13 cellular contexts compared by ENCODE assay signal in the genomic region with DNA sequence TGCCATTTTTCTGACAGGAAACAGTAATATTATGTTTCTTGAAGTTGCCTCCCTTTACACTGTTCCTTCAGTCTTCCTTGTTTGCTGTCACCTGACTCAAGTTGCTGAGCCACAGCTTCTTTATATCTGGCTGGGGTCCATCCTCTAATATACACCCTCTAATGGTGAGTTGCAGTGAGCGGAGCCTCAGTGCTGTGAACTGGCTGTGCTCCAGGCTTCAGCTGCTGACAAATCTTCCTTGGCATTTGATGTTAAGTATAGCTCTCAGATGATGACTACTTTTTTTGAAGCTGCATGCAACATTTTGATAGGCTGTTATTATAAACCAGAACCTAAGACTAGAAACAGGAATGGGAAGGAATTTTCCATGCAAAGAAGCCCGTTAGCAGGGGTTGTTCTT.
DNase-seq lines count a peak whose midpoint lies in the region; ATAC-seq and TF ChIP-seq lines count a peak whose summit lies in the region.
"Had no signal": no experiment of that assay in that cellular context is flagged by ENCODE, and none has a peak within 500 bp of the region (broad histone marks: within the 10 kb centered on the region; RNA-seq: fewer than 3 reads in every experiment).

No MANE protein-coding gene starts in this region.

- 16 to 24% methylated on average over 2 of the region's 2 CpGs for WGBS in gastroesophageal sphincter (ENCODE audit: low coverage in 1 of 2), 2 donors
- 69 to 79% methylated on average over 2 of the region's 2 CpGs for WGBS in sigmoid colon, 2 donors

- no peak for TF ChIP-seq EP300 in gastroesophageal sphincter (IDR thresholded peaks at IDR 0.05)
- TF ChIP-seq EP300 in sigmoid colon (IDR thresholded peaks at IDR 0.05), result no peak

- H3K9me3 Mint-ChIP-seq in WTC11, result no peaks in the 10 kb centered on the region

- H3K27ac ChIP-seq in gastroesophageal sphincter (peak overlapping the region; percentile 18 to 69 (median 63)), sigmoid colon (peak overlapping the region in 2 of 4 donors; percentile 48 to 61)
- H3K27ac ChIP-seq: A549, ascending aorta had no signal

- H3K36me3 ChIP-seq in gastroesophageal sphincter, result no peaks in the 10 kb centered on the region
- no peaks in the 10 kb centered on the region for H3K36me3 ChIP-seq in sigmoid colon
- H3K36me3 ChIP-seq: ascending aorta had no signal

- ATAC-seq in WTC11 (peak; percentile 80), gastroesophageal sphincter (peak; percentile 90)
- ATAC-seq: A549 had no signal

- no peaks in the 10 kb centered on the region for H3K36me3 Mint-ChIP-seq in WTC11

- intact Hi-C loops in sigmoid colon (cut with DNase I), result no loop called here

- no peaks in the 10 kb centered on the region for H3K27me3 Mint-ChIP-seq in WTC11 (ENCODE audit: low read depth)

- TF ChIP-seq CTCF in WTC11 (IDR thresholded peaks at IDR 0.05) (no peak), gastroesophageal sphincter (IDR thresholded peaks at IDR 0.05) (peak in 1 of 4 experiments; percentile 10), sigmoid colon (IDR thresholded peaks at IDR 0.05) (no peak)

- no peaks in the 10 kb centered on the region for H3K27me3 ChIP-seq in gastroesophageal sphincter
- no peaks in the 10 kb centered on the region for H3K27me3 ChIP-seq in sigmoid colon
- H3K27me3 ChIP-seq: ascending aorta had no signal

- DNase-seq in NCI-H1436 (lab: John Stamatoyannopoulos, UW), result peak; percentile 37
- DNase-seq in NCI-H1436 treated with DMSO at 0.1 percent for 48 hours (lab: John Stamatoyannopoulos, UW), result no peak
- DNase-seq in WTC11 (ENCODE audit: low spot score), result no peak
- peak; percentile 63 for DNase-seq in sigmoid colon
- DNase-seq in NCI-H187 (lab: John Stamatoyannopoulos, UW), result no peak
- DNase-seq in ecto neural progenitor cell (ENCODE audit: low spot score), result no peak
- no peak for DNase-seq in NCI-H748 (lab: John Stamatoyannopoulos, UW; ENCODE audit: unreplicated experiment)
- DNase-seq: foreskin fibroblast, H7 had no signal

- CTCF ChIA-PET in WTC11 (lab: Charles Lee), result no interaction called here

- H3K9me3 ChIP-seq in gastroesophageal sphincter (no peaks in the 10 kb centered on the region), sigmoid colon (no peaks in the 10 kb centered on the region)
- H3K9me3 ChIP-seq: A549, ascending aorta had no signal

- TF ChIP-seq POLR2A in gastroesophageal sphincter (IDR thresholded peaks at IDR 0.05) (no peak), sigmoid colon (IDR thresholded peaks at IDR 0.05) (no peak)

- peaks cover 0 to 21% (median 0%) of the 10 kb centered on the region in 3 donors for H3K4me1 ChIP-seq in gastroesophageal sphincter
- H3K4me1 ChIP-seq in sigmoid colon, result peaks cover 0 to 16% (median 15%) of the 10 kb centered on the region in 4 donors
- H3K4me1 ChIP-seq: A549, ascending aorta had no signal

- no peak overlapping the region for H3K4me3 ChIP-seq in gastroesophageal sphincter
- H3K4me3 ChIP-seq in sigmoid colon, result no peak overlapping the region
- H3K4me3 ChIP-seq: A549, ascending aorta, lung had no signal

- H3K4me3 Mint-ChIP-seq in WTC11, result no peak overlapping the region

- H3K4me1 Mint-ChIP-seq in WTC11, result peaks cover 23% of the 10 kb centered on the region

- POLR2A ChIA-PET in WTC11 (lab: Charles Lee), result no interaction called here

- no peak overlapping the region for H3K27ac Mint-ChIP-seq in WTC11

TF ChIP-seq in WTC11, 78 proteins besides CTCF, POLR2A, EP300 and RAD21:
- TF ChIP-seq ZNF317 (CRISPR knock-in tag; IDR thresholded peaks at IDR 0.05; ENCODE audit: borderline replicate concordance, low read depth), result no peak
- TF ChIP-seq FOXJ3 (CRISPR knock-in tag; IDR thresholded peaks at IDR 0.05; ENCODE audit: borderline replicate concordance), result no peak
- TF ChIP-seq, protein P1, sequence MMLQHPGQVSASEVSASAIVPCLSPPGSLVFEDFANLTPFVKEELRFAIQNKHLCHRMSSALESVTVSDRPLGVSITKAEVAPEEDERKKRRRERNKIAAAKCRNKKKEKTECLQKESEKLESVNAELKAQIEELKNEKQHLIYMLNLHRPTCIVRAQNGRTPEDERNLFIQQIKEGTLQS (CRISPR knock-in tag; conservative IDR thresholded peaks at IDR 0.05), result no peak
- no peak for TF ChIP-seq CBFB (CRISPR knock-in tag; IDR thresholded peaks at IDR 0.05; ENCODE audit: low read depth)
- TF ChIP-seq, protein P2, sequence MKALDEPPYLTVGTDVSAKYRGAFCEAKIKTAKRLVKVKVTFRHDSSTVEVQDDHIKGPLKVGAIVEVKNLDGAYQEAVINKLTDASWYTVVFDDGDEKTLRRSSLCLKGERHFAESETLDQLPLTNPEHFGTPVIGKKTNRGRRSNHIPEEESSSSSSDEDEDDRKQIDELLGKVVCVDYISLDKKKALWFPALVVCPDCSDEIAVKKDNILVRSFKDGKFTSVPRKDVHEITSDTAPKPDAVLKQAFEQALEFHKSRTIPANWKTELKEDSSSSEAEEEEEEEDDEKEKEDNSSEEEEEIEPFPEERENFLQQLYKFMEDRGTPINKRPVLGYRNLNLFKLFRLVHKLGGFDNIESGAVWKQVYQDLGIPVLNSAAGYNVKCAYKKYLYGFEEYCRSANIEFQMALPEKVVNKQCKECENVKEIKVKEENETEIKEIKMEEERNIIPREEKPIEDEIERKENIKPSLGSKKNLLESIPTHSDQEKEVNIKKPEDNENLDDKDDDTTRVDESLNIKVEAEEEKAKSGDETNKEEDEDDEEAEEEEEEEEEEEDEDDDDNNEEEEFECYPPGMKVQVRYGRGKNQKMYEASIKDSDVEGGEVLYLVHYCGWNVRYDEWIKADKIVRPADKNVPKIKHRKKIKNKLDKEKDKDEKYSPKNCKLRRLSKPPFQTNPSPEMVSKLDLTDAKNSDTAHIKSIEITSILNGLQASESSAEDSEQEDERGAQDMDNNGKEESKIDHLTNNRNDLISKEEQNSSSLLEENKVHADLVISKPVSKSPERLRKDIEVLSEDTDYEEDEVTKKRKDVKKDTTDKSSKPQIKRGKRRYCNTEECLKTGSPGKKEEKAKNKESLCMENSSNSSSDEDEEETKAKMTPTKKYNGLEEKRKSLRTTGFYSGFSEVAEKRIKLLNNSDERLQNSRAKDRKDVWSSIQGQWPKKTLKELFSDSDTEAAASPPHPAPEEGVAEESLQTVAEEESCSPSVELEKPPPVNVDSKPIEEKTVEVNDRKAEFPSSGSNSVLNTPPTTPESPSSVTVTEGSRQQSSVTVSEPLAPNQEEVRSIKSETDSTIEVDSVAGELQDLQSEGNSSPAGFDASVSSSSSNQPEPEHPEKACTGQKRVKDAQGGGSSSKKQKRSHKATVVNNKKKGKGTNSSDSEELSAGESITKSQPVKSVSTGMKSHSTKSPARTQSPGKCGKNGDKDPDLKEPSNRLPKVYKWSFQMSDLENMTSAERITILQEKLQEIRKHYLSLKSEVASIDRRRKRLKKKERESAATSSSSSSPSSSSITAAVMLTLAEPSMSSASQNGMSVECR (CRISPR knock-in tag; IDR thresholded peaks at IDR 0.05; ENCODE audit: borderline replicate concordance), result no peak
- TF ChIP-seq, protein P3, sequence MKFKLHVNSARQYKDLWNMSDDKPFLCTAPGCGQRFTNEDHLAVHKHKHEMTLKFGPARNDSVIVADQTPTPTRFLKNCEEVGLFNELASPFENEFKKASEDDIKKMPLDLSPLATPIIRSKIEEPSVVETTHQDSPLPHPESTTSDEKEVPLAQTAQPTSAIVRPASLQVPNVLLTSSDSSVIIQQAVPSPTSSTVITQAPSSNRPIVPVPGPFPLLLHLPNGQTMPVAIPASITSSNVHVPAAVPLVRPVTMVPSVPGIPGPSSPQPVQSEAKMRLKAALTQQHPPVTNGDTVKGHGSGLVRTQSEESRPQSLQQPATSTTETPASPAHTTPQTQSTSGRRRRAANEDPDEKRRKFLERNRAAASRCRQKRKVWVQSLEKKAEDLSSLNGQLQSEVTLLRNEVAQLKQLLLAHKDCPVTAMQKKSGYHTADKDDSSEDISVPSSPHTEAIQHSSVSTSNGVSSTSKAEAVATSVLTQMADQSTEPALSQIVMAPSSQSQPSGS (CRISPR knock-in tag; IDR thresholded peaks at IDR 0.05; ENCODE audit: borderline replicate concordance, low read depth), result no peak

Comparison
In these comparisons a context has a peak if more than half of its experiments do, and no peak if none do; other contexts are left out.
1. DNase-seq: peak in NCI-H1436 (single experiment) and sigmoid colon (single experiment); none in NCI-H1436 treated with DMSO at 0.1 percent for 48 hours (single experiment), WTC11 (single experiment), NCI-H187 (0 of 2), ecto neural progenitor cell (single experiment) and NCI-H748 (single experiment).